In the genomic region with DNA sequence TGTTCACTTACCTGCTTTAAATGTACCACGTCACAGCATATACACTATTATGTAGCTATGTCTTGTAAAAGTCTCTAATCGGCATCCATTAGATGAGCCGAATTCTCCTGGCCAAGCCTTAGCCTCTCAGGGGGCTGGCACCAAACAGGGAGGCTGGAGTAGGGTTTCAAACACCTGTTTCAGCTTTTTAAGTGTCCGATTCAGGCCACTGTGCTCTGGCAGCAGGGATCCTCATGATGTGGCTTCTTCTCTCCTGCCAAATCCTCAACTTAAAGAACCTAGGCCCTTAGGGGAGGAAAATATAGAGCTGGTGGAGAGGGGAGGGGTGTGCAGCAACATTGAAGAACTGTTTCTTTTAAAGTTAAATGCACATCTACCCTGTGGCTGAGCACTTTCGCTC, we compare ENCODE assay signal across 18 cellular contexts.
"Had no signal": no experiment of that assay in that cellular context is flagged by ENCODE, and none has a peak within 500 bp of the region (broad histone marks: within the 10 kb centered on the region; RNA-seq: fewer than 3 reads in every experiment).

No MANE protein-coding gene starts in this region.

- DNase-seq: activated CD4-positive, alpha-beta T cell treated with anti-CD3 and anti-CD28 coated beads, Interleukin-2, amount 50 U/mL, for 1 hour; activated naive CD4-positive, alpha-beta T cell treated with anti-CD3 and anti-CD28 coated beads, Interleukin-2, amount 50 U/mL, for 16 hours; activated T-cell treated with anti-CD3 and anti-CD28 coated beads, Interleukin-2, amount 50 U/mL, for 1 hour; adrenal gland; effector memory CD8-positive, alpha-beta T cell; kidney glomerular epithelial cell; natural killer cell; occipital lobe; right lobe of liver; stimulated activated CD4-positive, alpha-beta T cell treated with anti-CD3 and anti-CD28 coated beads, Interleukin-2, amount 100 ng/mL, for 24 hours; stimulated activated naive CD4-positive, alpha-beta T cell treated with Interleukin-2 at 50 U/mL for 16 hours; T-helper 17 cell; upper lobe of left lung had no signal

- H3K27ac ChIP-seq: adrenal gland, epithelial cell of prostate, hepatocyte, prostate gland, right lobe of liver, suprapubic skin, upper lobe of left lung had no signal

- ATAC-seq: effector memory CD8-positive, alpha-beta T cell; natural killer cell; right lobe of liver; T-helper 17 cell had no signal

- H3K36me3 ChIP-seq: adrenal gland, prostate gland, right lobe of liver, upper lobe of left lung had no signal

- H3K4me1 ChIP-seq: prostate gland, right lobe of liver had no signal

- H3K9me3 ChIP-seq: adrenal gland, prostate gland, right lobe of liver, suprapubic skin, upper lobe of left lung had no signal

- H3K4me3 ChIP-seq: adrenal gland, hepatocyte, lung, prostate gland, right lobe of liver, suprapubic skin, upper lobe of left lung had no signal

- H3K27me3 ChIP-seq: adrenal gland, hepatocyte, right lobe of liver, suprapubic skin, upper lobe of left lung had no signal
